Comparison of ENCODE assay signal across 1 cellular context in the genomic region with DNA sequence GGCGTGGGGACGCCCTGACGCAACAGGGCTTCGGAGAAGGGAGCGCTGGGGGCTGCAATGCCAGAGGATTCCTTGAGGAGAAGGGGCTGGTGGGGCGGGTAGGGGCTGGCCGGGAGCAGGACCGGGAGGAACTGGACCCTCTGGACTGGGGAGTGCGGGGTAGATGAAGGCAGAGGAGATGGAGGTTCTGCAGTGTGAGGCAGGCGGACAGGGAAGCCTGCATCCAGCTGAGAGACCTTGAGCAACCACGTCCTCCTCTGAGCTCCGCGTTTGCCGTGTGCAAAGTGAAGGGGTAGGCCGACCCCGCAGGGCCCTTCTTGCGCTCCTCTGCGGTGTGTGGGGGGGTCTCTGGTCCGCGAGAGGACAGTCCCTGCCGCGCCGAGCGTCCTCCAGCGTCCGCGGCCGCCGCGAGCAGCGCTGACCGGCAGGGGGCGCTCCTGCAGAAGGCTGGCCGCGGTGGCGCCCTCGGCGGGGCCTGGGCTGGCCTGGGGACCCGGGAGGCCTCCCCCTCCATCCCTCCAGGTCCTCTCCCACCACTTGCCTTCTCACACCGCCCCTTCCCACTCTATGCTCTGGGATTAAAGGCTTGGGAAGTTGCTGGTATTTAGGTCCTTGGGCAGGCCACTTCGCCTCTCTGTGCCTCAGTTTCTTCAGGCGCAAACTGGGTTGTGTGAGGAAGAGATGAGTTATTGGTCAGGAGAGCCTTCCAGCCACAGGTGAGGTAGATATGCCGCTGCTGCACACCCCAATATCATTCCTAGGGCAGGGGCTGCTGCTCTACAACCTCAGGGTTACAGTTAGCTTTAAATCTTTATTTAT.
TF ChIP-seq lines count a peak whose summit lies in the region.

No MANE protein-coding gene starts in this region.

TF ChIP-seq in HepG2, 621 proteins besides CTCF, POLR2A, EP300 and RAD21 (continued from another document and continues in another):
- TF ChIP-seq, protein P1, sequence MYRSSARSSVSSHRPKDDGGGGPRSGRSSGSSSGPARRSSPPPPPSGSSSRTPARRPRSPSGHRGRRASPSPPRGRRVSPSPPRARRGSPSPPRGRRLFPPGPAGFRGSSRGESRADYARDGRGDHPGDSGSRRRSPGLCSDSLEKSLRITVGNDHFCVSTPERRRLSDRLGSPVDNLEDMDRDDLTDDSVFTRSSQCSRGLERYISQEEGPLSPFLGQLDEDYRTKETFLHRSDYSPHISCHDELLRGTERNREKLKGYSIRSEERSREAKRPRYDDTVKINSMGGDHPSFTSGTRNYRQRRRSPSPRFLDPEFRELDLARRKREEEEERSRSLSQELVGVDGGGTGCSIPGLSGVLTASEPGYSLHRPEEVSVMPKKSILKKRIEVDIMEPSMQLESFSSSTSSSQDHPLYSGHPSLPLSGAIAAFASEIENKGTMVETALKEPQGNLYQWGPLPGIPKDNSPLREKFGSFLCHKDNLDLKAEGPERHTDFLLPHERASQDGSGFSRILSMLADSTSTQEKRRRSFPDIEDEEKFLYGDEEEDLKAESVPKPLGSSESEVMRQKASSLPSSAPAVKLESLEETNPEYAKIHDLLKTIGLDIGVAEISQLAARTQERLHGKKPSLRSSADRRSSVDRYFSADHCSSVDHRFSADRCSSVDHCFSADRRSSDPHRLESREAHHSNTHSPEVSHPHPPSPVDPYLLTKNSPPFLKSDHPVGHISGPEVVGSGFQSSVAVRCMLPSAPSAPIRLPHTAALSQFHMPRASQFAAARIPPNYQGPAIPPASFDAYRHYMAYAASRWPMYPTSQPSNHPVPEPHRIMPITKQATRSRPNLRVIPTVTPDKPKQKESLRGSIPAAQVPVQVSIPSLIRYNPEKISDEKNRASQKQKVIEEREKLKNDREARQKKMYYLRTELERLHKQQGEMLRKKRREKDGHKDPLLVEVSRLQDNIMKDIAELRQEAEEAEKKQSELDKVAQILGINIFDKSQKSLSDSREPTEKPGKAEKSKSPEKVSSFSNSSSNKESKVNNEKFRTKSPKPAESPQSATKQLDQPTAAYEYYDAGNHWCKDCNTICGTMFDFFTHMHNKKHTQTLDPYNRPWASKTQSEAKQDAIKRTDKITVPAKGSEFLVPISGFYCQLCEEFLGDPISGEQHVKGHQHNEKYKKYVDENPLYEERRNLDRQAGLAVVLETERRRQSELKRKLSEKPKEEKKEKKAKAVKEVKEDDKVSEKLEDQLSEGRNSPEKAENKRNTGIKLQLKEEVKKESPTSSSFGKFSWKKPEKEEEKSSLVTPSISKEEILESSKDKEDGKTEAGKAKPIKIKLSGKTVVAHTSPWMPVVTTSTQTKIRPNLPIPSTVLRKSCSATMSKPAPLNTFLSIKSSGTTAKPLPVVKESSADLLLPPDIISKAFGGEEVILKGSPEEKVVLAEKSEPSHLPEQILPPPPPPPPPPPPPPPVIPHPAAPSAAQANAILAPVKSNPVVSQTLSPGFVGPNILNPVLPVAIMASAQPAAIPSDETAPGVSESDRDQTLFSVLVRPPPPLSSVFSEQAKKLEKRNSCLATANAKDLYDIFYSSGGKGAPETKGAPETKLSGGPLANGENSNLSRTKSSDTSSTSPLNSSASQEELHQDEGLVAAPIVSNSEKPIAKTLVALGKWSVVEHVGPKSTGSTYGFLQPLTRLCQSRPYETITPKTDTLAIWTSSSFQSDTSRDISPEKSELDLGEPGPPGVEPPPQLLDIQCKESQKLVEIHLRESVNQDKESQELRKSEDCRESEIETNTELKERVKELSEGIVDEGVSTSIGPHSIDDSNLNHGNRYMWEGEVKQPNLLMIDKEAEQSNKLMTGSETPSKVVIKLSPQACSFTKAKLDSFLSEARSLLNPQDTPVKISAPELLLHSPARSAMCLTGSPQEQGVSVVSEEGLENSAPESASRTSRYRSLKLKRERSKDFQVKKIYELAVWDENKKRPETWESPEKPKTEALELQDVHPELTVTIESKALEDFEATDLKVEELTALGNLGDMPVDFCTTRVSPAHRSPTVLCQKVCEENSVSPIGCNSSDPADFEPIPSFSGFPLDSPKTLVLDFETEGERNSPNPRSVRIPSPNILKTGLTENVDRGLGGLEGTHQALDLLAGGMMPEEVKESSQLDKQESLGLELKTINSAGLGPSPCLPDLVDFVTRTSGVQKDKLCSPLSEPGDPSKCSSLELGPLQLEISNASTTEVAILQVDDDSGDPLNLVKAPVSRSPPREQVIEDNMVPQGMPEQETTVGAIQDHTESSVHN (CRISPR knock-in tag; IDR thresholded peaks at IDR 0.05): 0 out of 2 replicates have a peak, but pooled peaks have one; percentile 72
- TF ChIP-seq, protein P2, sequence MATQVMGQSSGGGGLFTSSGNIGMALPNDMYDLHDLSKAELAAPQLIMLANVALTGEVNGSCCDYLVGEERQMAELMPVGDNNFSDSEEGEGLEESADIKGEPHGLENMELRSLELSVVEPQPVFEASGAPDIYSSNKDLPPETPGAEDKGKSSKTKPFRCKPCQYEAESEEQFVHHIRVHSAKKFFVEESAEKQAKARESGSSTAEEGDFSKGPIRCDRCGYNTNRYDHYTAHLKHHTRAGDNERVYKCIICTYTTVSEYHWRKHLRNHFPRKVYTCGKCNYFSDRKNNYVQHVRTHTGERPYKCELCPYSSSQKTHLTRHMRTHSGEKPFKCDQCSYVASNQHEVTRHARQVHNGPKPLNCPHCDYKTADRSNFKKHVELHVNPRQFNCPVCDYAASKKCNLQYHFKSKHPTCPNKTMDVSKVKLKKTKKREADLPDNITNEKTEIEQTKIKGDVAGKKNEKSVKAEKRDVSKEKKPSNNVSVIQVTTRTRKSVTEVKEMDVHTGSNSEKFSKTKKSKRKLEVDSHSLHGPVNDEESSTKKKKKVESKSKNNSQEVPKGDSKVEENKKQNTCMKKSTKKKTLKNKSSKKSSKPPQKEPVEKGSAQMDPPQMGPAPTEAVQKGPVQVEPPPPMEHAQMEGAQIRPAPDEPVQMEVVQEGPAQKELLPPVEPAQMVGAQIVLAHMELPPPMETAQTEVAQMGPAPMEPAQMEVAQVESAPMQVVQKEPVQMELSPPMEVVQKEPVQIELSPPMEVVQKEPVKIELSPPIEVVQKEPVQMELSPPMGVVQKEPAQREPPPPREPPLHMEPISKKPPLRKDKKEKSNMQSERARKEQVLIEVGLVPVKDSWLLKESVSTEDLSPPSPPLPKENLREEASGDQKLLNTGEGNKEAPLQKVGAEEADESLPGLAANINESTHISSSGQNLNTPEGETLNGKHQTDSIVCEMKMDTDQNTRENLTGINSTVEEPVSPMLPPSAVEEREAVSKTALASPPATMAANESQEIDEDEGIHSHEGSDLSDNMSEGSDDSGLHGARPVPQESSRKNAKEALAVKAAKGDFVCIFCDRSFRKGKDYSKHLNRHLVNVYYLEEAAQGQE (IDR thresholded peaks at IDR 0.05; ENCODE audit: borderline replicate concordance in 1 of 2, low read depth in 1 of 2, low read length in 2 of 2): no peak
- TF ChIP-seq, protein P3, sequence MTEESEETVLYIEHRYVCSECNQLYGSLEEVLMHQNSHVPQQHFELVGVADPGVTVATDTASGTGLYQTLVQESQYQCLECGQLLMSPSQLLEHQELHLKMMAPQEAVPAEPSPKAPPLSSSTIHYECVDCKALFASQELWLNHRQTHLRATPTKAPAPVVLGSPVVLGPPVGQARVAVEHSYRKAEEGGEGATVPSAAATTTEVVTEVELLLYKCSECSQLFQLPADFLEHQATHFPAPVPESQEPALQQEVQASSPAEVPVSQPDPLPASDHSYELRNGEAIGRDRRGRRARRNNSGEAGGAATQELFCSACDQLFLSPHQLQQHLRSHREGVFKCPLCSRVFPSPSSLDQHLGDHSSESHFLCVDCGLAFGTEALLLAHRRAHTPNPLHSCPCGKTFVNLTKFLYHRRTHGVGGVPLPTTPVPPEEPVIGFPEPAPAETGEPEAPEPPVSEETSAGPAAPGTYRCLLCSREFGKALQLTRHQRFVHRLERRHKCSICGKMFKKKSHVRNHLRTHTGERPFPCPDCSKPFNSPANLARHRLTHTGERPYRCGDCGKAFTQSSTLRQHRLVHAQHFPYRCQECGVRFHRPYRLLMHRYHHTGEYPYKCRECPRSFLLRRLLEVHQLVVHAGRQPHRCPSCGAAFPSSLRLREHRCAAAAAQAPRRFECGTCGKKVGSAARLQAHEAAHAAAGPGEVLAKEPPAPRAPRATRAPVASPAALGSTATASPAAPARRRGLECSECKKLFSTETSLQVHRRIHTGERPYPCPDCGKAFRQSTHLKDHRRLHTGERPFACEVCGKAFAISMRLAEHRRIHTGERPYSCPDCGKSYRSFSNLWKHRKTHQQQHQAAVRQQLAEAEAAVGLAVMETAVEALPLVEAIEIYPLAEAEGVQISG (CRISPR knock-in tag; IDR thresholded peaks at IDR 0.05): peak; percentile 34; the same call in 1 of the 2 replicates
- TF ChIP-seq, protein P4, sequence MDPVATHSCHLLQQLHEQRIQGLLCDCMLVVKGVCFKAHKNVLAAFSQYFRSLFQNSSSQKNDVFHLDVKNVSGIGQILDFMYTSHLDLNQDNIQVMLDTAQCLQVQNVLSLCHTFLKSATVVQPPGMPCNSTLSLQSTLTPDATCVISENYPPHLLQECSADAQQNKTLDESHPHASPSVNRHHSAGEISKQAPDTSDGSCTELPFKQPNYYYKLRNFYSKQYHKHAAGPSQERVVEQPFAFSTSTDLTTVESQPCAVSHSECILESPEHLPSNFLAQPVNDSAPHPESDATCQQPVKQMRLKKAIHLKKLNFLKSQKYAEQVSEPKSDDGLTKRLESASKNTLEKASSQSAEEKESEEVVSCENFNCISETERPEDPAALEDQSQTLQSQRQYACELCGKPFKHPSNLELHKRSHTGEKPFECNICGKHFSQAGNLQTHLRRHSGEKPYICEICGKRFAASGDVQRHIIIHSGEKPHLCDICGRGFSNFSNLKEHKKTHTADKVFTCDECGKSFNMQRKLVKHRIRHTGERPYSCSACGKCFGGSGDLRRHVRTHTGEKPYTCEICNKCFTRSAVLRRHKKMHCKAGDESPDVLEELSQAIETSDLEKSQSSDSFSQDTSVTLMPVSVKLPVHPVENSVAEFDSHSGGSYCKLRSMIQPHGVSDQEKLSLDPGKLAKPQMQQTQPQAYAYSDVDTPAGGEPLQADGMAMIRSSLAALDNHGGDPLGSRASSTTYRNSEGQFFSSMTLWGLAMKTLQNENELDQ (CRISPR knock-in tag; IDR thresholded peaks at IDR 0.05; ENCODE audit: borderline replicate concordance): no peak
- TF ChIP-seq, protein P5, sequence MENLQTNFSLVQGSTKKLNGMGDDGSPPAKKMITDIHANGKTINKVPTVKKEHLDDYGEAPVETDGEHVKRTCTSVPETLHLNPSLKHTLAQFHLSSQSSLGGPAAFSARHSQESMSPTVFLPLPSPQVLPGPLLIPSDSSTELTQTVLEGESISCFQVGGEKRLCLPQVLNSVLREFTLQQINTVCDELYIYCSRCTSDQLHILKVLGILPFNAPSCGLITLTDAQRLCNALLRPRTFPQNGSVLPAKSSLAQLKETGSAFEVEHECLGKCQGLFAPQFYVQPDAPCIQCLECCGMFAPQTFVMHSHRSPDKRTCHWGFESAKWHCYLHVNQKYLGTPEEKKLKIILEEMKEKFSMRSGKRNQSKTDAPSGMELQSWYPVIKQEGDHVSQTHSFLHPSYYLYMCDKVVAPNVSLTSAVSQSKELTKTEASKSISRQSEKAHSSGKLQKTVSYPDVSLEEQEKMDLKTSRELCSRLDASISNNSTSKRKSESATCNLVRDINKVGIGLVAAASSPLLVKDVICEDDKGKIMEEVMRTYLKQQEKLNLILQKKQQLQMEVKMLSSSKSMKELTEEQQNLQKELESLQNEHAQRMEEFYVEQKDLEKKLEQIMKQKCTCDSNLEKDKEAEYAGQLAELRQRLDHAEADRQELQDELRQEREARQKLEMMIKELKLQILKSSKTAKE (CRISPR knock-in tag; IDR thresholded peaks at IDR 0.05; ENCODE audit: borderline replicate concordance): no peak
- TF ChIP-seq KLF12 (CRISPR knock-in tag; IDR thresholded peaks at IDR 0.05; ENCODE audit: borderline replicate concordance): no peak
- no peak for TF ChIP-seq SP140L (CRISPR knock-in tag; IDR thresholded peaks at IDR 0.05; ENCODE audit: borderline replicate concordance)
- TF ChIP-seq ZNF841 (CRISPR knock-in tag; IDR thresholded peaks at IDR 0.05; ENCODE audit: borderline replicate concordance): no peak
- TF ChIP-seq TCF7L2 (IDR thresholded peaks at IDR 0.05; ENCODE audit: low read depth, low read length): no peak
- TF ChIP-seq ZNF232 (CRISPR knock-in tag; IDR thresholded peaks at IDR 0.05; ENCODE audit: borderline replicate concordance): no peak
- no peak for TF ChIP-seq SMYD3 (CRISPR knock-in tag; IDR thresholded peaks at IDR 0.05)
- TF ChIP-seq ZBTB39 (CRISPR knock-in tag; IDR thresholded peaks at IDR 0.05): peak; percentile 48; the same call in 1 of the 2 replicates
- TF ChIP-seq MXI1 (IDR thresholded peaks at IDR 0.05; ENCODE audit: borderline replicate concordance, low read depth, low read length): peak; percentile 44; the same call in 1 of the 3 replicates
- no peak for TF ChIP-seq ZNF816 (CRISPR knock-in tag; IDR thresholded peaks at IDR 0.05; ENCODE audit: borderline replicate concordance)
- peak; percentile 44; the same call in 1 of the 2 replicates for TF ChIP-seq SP2 (CRISPR knock-in tag; IDR thresholded peaks at IDR 0.05)
- TF ChIP-seq ZNF790 (CRISPR knock-in tag; IDR thresholded peaks at IDR 0.05; ENCODE audit: borderline replicate concordance): no peak
- TF ChIP-seq, protein P6, sequence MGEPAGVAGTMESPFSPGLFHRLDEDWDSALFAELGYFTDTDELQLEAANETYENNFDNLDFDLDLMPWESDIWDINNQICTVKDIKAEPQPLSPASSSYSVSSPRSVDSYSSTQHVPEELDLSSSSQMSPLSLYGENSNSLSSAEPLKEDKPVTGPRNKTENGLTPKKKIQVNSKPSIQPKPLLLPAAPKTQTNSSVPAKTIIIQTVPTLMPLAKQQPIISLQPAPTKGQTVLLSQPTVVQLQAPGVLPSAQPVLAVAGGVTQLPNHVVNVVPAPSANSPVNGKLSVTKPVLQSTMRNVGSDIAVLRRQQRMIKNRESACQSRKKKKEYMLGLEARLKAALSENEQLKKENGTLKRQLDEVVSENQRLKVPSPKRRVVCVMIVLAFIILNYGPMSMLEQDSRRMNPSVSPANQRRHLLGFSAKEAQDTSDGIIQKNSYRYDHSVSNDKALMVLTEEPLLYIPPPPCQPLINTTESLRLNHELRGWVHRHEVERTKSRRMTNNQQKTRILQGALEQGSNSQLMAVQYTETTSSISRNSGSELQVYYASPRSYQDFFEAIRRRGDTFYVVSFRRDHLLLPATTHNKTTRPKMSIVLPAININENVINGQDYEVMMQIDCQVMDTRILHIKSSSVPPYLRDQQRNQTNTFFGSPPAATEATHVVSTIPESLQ (CRISPR knock-in tag; conservative IDR thresholded peaks at IDR 0.05): no peak
- no peak for TF ChIP-seq ZNF703 (CRISPR knock-in tag; IDR thresholded peaks at IDR 0.05; ENCODE audit: borderline replicate concordance)
